Comparison of ENCODE assay signal across 15 cellular contexts in the genomic region with DNA sequence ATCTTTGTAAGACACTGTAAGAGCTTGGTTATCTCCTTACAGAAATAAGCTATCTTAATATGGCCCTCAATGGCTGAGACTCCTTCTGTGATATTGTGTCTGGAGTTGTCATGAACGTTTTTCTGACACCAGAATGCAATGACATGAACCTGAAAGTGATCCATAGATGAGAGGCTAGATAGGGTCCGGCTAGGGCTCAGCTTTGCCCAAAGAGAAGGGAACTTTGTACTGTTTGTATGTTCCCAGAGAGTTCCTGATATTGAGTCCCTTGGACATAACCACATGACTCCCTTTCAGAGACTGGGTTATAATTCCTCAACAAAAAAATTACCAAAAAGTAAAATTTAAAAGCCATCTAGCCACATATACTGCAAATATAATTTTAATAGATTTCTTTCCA.
DNase-seq lines count a peak whose midpoint lies in the region; ATAC-seq, FAIRE-seq and TF ChIP-seq lines count a peak whose summit lies in the region.
"Had no signal": no experiment of that assay in that cellular context is flagged by ENCODE, and none has a peak within 500 bp of the region (broad histone marks: within the 10 kb centered on the region; RNA-seq: fewer than 3 reads in every experiment).

No MANE protein-coding gene starts in this region.

- in situ Hi-C loops in GM12878 (cut with MboI): no loop called here

- H3K9me3 Mint-ChIP-seq in CD4-positive, alpha-beta T cell: peaks cover 3% of the 10 kb centered on the region
- no peaks in the 10 kb centered on the region for H3K9me3 Mint-ChIP-seq in glutamatergic neuron (ENCODE audit: unreplicated experiment)

- TF ChIP-seq CTCF in CD4-positive, alpha-beta T cell (IDR thresholded peaks at IDR 0.05): no peak
- no peak for TF ChIP-seq CTCF in GM12878 (IDR thresholded peaks at IDR 0.05 in 2 of 3, conservative IDR thresholded peaks at IDR 0.05 in 1 of 3; ENCODE audit: control insufficient read depth in 2 of 3, extremely low read depth in 1 of 3, insufficient read depth in 1 of 3, low read depth in 3 of 3, low read length in 3 of 3)
- no peak for TF ChIP-seq CTCF in glutamatergic neuron (IDR thresholded peaks at IDR 0.05; ENCODE audit: partially characterized antibody, unreplicated experiment)

- H3K4me1 Mint-ChIP-seq in CD4-positive, alpha-beta T cell (ENCODE audit: low read depth): peaks cover 69% of the 10 kb centered on the region
- H3K4me1 Mint-ChIP-seq in glutamatergic neuron (ENCODE audit: low read depth, unreplicated experiment): peaks cover 4% of the 10 kb centered on the region
- H3K4me1 Mint-ChIP-seq: neural crest cell, WTC11 had no signal

- no peak overlapping the region for H3K9ac ChIP-seq in GM12878 (ENCODE audit: control insufficient read depth, insufficient read depth, low read length)

- H3K4me1 ChIP-seq in GM12878 (ENCODE audit: control insufficient read depth, insufficient read depth, low read length): peaks cover 23% of the 10 kb centered on the region

- no peaks in the 10 kb centered on the region for H3K9me3 ChIP-seq in CD4-positive, alpha-beta T cell (ENCODE audit: control insufficient read depth, low read length)
- H3K9me3 ChIP-seq in GM12878 (replicated peaks; ENCODE audit: control insufficient read depth, insufficient read depth, low read length): peaks cover 4% of the 10 kb centered on the region; the same call in 2 of the 3 replicates
- H3K9me3 ChIP-seq: vagina had no signal

- CTCF ChIA-PET in CD4-positive, alpha-beta T cell (lab: Charles Lee): no interaction called here
- CTCF ChIA-PET in GM12878 (lab: Yijun Ruan, JAX): interaction anchor here (1.0 to 1.8 kb wide), 4 partner anchors 20 to 40 kb away, joined by 3 to 7 read pairs (median 4); no protein-coding TSS in a partner anchor

- no peak for DNase-seq in CD4-positive, alpha-beta T cell
- no peak for DNase-seq in GM12878 (ENCODE audit: low read depth, low spot score)
- DNase-seq in SKM-1 treated with dmso at 0.1 percent for 144 hours (lab: John Stamatoyannopoulos, UW; ENCODE audit: unreplicated experiment): no peak
- no peak for DNase-seq in glutamatergic neuron
- DNase-seq in caudate nucleus (lab: John Stamatoyannopoulos, UW): no peak
- no peak for DNase-seq in GM03348 (ENCODE audit: low spot score)
- DNase-seq: activated effector memory CD4-positive, alpha-beta T cell treated with Interleukin-2 at 50 U/mL for 16 hours; GDM1; kidney; NCI-H1092 had no signal

- TF ChIP-seq RAD21 in GM12878 (IDR thresholded peaks at IDR 0.05; ENCODE audit: insufficient read depth, low read depth, low read length): no peak

- ATAC-seq in CD4-positive, alpha-beta T cell (ENCODE audit: poor library complexity): no peak
- peak; percentile 7 for ATAC-seq in GM19351 (IDR thresholded peaks at IDR 0.05; ENCODE audit: unreplicated experiment)
- ATAC-seq in HG03442 (IDR thresholded peaks at IDR 0.05; ENCODE audit: unreplicated experiment): peak; percentile 3
- peak; percentile 21; the same call in 2 of the 3 replicates for ATAC-seq in GM12878
- ATAC-seq: WTC11 had no signal

- intact Hi-C loops in CD4-positive, alpha-beta T cell (cut with DNase I, micrococcal nuclease): no loop called here
- intact Hi-C loops in GM12878 (cut with micrococcal nuclease; ENCODE audit: unreplicated experiment): no loop called here

- H4K20me1 ChIP-seq in GM12878 (ENCODE audit: control insufficient read depth, insufficient read depth): no peaks in the 10 kb centered on the region

- no peaks in the 10 kb centered on the region for H3K79me2 ChIP-seq in GM12878 (ENCODE audit: control insufficient read depth, insufficient read depth, low read length)

- peak overlapping the region; percentile 60 for H3K27ac Mint-ChIP-seq in CD4-positive, alpha-beta T cell
- no peak overlapping the region for H3K27ac Mint-ChIP-seq in glutamatergic neuron (ENCODE audit: unreplicated experiment)
- H3K27ac Mint-ChIP-seq: WTC11 had no signal

- FAIRE-seq in GM12878 (lab: Jason Lieb, UNC): no peak
- FAIRE-seq: kidney had no signal

- no peak for TF ChIP-seq EP300 in GM12878 (IDR thresholded peaks at IDR 0.05; ENCODE audit: borderline replicate concordance in 1 of 2, control insufficient read depth in 1 of 2, low read depth in 2 of 2, low read length in 2 of 2)

- peak overlapping the region; percentile 46; the same call in 1 of the 2 replicates for H2AFZ ChIP-seq in GM12878 (ENCODE audit: control insufficient read depth, low read depth, low read length)

- H3K36me3 Mint-ChIP-seq in CD4-positive, alpha-beta T cell (ENCODE audit: low read depth): no peaks in the 10 kb centered on the region
- H3K36me3 Mint-ChIP-seq in glutamatergic neuron (ENCODE audit: unreplicated experiment): peaks cover 5% of the 10 kb centered on the region
- H3K36me3 Mint-ChIP-seq: WTC11 had no signal

- no peaks in the 10 kb centered on the region for H3K27me3 ChIP-seq in CD4-positive, alpha-beta T cell (ENCODE audit: control insufficient read depth, insufficient read depth, low read length)
- no peaks in the 10 kb centered on the region for H3K27me3 ChIP-seq in GM12878 (replicated peaks in 1 of 2; ENCODE audit: control insufficient read depth in 2 of 2, insufficient read depth in 2 of 2, low read length in 1 of 2)
- H3K27me3 ChIP-seq: vagina had no signal

- H3K4me2 ChIP-seq in GM12878 (ENCODE audit: control insufficient read depth, insufficient read depth): peak overlapping the region; percentile 57; the same call in 1 of the 2 replicates

- no peaks in the 10 kb centered on the region for H3K36me3 ChIP-seq in GM12878 (ENCODE audit: control insufficient read depth in 2 of 2, insufficient read depth in 2 of 2, low read length in 1 of 2)
- H3K36me3 ChIP-seq: vagina had no signal

- H3K4me3 Mint-ChIP-seq in CD4-positive, alpha-beta T cell: peak overlapping the region; percentile 81
- no peak overlapping the region for H3K4me3 Mint-ChIP-seq in glutamatergic neuron (ENCODE audit: unreplicated experiment)
- H3K4me3 Mint-ChIP-seq: neural crest cell, WTC11 had no signal

- 34% methylated on average over 2 of the region's 2 CpGs for WGBS in GM12878 (ENCODE audit: insufficient coverage, insufficient replicate concordance, low lambda C conversion rate, missing lambda C conversion rate)

- RAD21 ChIA-PET in GM12878 (lab: Charles Lee; ENCODE audit: unreplicated experiment): interaction anchor here (0.6 to 4.0 kb wide), 9 partner anchors 23 to 672 kb away, joined by 3 to 34 read pairs (median 3); no protein-coding TSS in a partner anchor

- POLR2A ChIA-PET in CD4-positive, alpha-beta T cell (lab: Charles Lee): interaction anchor here (0.8 to 1.1 kb wide), 2 partner anchors 12 to 16 kb away, joined by 3 to 4 read pairs; no protein-coding TSS in a partner anchor
- POLR2A ChIA-PET in GM12878 (lab: Charles Lee): interaction anchor here (1.4 to 1.8 kb wide), 5 partner anchors 13 to 38 kb away, joined by 3 to 6 read pairs (median 4); no protein-coding TSS in a partner anchor

- no peak overlapping the region for H3K4me3 ChIP-seq in GM12878
- H3K4me3 ChIP-seq: vagina had no signal

- BruUV-seq in GM12878 (replicated peaks; lab: Mats Ljungman, UMichigan): no TSS peak

- SMC1A ChIA-PET in GM12878 (lab: Charles Lee; ENCODE audit: uncharacterized antibody, unreplicated experiment): interaction anchor here (0.9 to 5.3 kb wide), 17 partner anchors 7 to 656 kb away, joined by 3 to 62 read pairs (median 5); no protein-coding TSS in a partner anchor

- no peak for TF ChIP-seq POLR2A in GM12878 (IDR thresholded peaks at IDR 0.05; ENCODE audit: low read depth, low read length)

- no peaks in the 10 kb centered on the region for H3K27me3 Mint-ChIP-seq in CD4-positive, alpha-beta T cell
- H3K27me3 Mint-ChIP-seq in glutamatergic neuron (ENCODE audit: unreplicated experiment): no peaks in the 10 kb centered on the region

- no peak overlapping the region for H3K27ac ChIP-seq in CD4-positive, alpha-beta T cell (ENCODE audit: low read depth, low read length)
- H3K27ac ChIP-seq in GM12878 (ENCODE audit: control insufficient read depth, insufficient read depth): no peak overlapping the region; the same call in 1 of the 2 replicates
- H3K27ac ChIP-seq in caudate nucleus (ENCODE audit: low read depth, low read length): no peak overlapping the region
- H3K27ac ChIP-seq: vagina had no signal

TF ChIP-seq in GM12878, 131 proteins besides CTCF, POLR2A, EP300 and RAD21 (continues in another document):
- TF ChIP-seq EED (IDR thresholded peaks at IDR 0.05; ENCODE audit: low read depth) (no peak), ZNF687 (IDR thresholded peaks at IDR 0.05) (no peak), NFIC (IDR thresholded peaks at IDR 0.05; ENCODE audit: low read depth, low read length) (no peak), CBX3 (IDR thresholded peaks at IDR 0.05; ENCODE audit: borderline replicate concordance, low read depth) (no peak), TCF3 (IDR thresholded peaks at IDR 0.05; ENCODE audit: borderline replicate concordance, insufficient read depth, low read depth, low read length) (no peak), ZNF217 (IDR thresholded peaks at IDR 0.05) (no peak), EZH2 (IDR thresholded peaks at IDR 0.05; ENCODE audit: borderline replicate concordance, control insufficient read depth, low read depth, low read length) (no peak)
